In genomic region chr22:32967285-32968101, GRCh38 we compare ENCODE assay signal across 24 cellular contexts.
DNase-seq lines count a peak whose midpoint lies in the region; ATAC-seq and TF ChIP-seq lines count a peak whose summit lies in the region.
"Had no signal": no experiment of that assay in that cellular context is flagged by ENCODE, and none has a peak within 500 bp of the region (broad histone marks: within the 10 kb centered on the region; RNA-seq: fewer than 3 reads in every experiment).

No MANE protein-coding gene starts in this region.

- H3K27me3 ChIP-seq in GM23338 (ENCODE audit: insufficient read depth) (no peaks in the 10 kb centered on the region), HAP-1 (ENCODE audit: low read depth) (no peaks in the 10 kb centered on the region)
- H3K27me3 ChIP-seq: MG63, Peyer's patch, transverse colon had no signal

- H3K4me1 ChIP-seq in GM23338 (ENCODE audit: insufficient read depth): peaks cover 8% of the 10 kb centered on the region; the same call in 1 of the 2 replicates
- H3K4me1 ChIP-seq in HAP-1: no peaks in the 10 kb centered on the region
- H3K4me1 ChIP-seq: SJSA1 had no signal

- H2AFZ ChIP-seq in GM23338: no peak overlapping the region

- peak; percentile 39 for DNase-seq in HuH-7.5 (ENCODE audit: low spot score)
- peak; percentile 8 for DNase-seq in astrocyte of the hippocampus (ENCODE audit: low read depth, low spot score)
- peak; percentile 68 for DNase-seq in left lobe of liver (ENCODE audit: low spot score)
- no peak for DNase-seq in sciatic nerve (ENCODE audit: low spot score)
- no peak for DNase-seq in GM23338 (ENCODE audit: low spot score)
- DNase-seq in HAP-1 (ENCODE audit: low spot score in 2 of 2): no peak
- DNase-seq in D341Med (ENCODE audit: low spot score): no peak
- no peak for DNase-seq in inferior parietal cortex (ENCODE audit: extremely low spot score)
- DNase-seq: activated CD4-positive, alpha-beta T cell treated with anti-CD3 and anti-CD28 coated beads for 1 hour; activated naive CD4-positive, alpha-beta T cell; activated T-cell treated with anti-CD3 and anti-CD28 coated beads, Interleukin-2, amount 50 U/mL, for 48 hours; central memory CD4-positive, alpha-beta T cell; dermis blood vessel endothelial cell; KBM-7; left colon; MG63; mucosa of descending colon; NCI-H1417 treated with DMSO at 0.1 percent for 48 hours; NCI-H2107; NCI-H446 treated with DMSO at 0.1 percent for 48 hours; Peyer's patch; T-cell; transverse colon had no signal

- H3K4me3 Mint-ChIP-seq in GM23338: no peak overlapping the region
- H3K4me3 Mint-ChIP-seq: T-cell had no signal

- ATAC-seq in left lobe of liver (peak; percentile 91), sciatic nerve (peak; percentile 49), GM23338 (no peak)
- ATAC-seq: left colon, mucosa of descending colon, T-cell had no signal

- no peak overlapping the region for H3K27ac ChIP-seq in GM23338 (ENCODE audit: low read depth)
- H3K27ac ChIP-seq: SJSA1, transverse colon had no signal

- no peaks in the 10 kb centered on the region for H3K9me3 Mint-ChIP-seq in GM23338
- H3K9me3 Mint-ChIP-seq: T-cell had no signal

- no peaks in the 10 kb centered on the region for H3K9me2 ChIP-seq in GM23338 (ENCODE audit: insufficient read depth)

- H3K36me3 ChIP-seq in GM23338 (ENCODE audit: insufficient read depth) (no peaks in the 10 kb centered on the region), HAP-1 (replicated peaks) (no peaks in the 10 kb centered on the region)
- H3K36me3 ChIP-seq: MG63, Peyer's patch, SJSA1, transverse colon had no signal

- no peak overlapping the region for H3K27ac Mint-ChIP-seq in GM23338
- H3K27ac Mint-ChIP-seq: T-cell had no signal

- H3K4me2 ChIP-seq in GM23338: no peak overlapping the region

- no peaks in the 10 kb centered on the region for H3F3A ChIP-seq in GM23338 (replicated peaks; ENCODE audit: low read depth)

- TF ChIP-seq CTCF in GM23338 (conservative IDR thresholded peaks at IDR 0.05; ENCODE audit: low read depth in 2 of 2): no peak

- intact Hi-C loops in sciatic nerve (cut with DNase I): no loop called here

- no peaks in the 10 kb centered on the region for H3K27me3 Mint-ChIP-seq in GM23338 (ENCODE audit: insufficient read depth, low read depth, poor library complexity)

- H3K79me2 ChIP-seq in GM23338 (replicated peaks; ENCODE audit: insufficient read depth): no peaks in the 10 kb centered on the region

- in situ Hi-C loops in HAP-1 (cut with MboI; ENCODE audit: low sequenced_read_pairs): no loop called here

- H3K9me3 ChIP-seq in HAP-1: no peaks in the 10 kb centered on the region
- H3K9me3 ChIP-seq: MG63, mucosa of descending colon, Peyer's patch, transverse colon had no signal

- no peak overlapping the region for H3K4me3 ChIP-seq in GM23338
- H3K4me3 ChIP-seq in HAP-1: no peak overlapping the region
- H3K4me3 ChIP-seq: MG63, mucosa of descending colon, Peyer's patch, SJSA1, transverse colon had no signal

- H3K4me1 Mint-ChIP-seq in GM23338: peaks cover 7% of the 10 kb centered on the region; the same call in 2 of the 3 replicates
- H3K4me1 Mint-ChIP-seq: T-cell had no signal

- H3K36me3 Mint-ChIP-seq in GM23338 (ENCODE audit: low read depth): peaks cover 19% of the 10 kb centered on the region
- H3K36me3 Mint-ChIP-seq: T-cell had no signal

- H4K20me1 ChIP-seq in GM23338 (replicated peaks; ENCODE audit: insufficient read depth): no peaks in the 10 kb centered on the region; the same call in 1 of the 2 replicates

TF ChIP-seq in GM23338, 12 proteins besides CTCF, POLR2A, EP300 and RAD21 (continues in another document):
- TF ChIP-seq CREB1 (CRISPR knock-in tag; IDR thresholded peaks at IDR 0.05; ENCODE audit: low read depth) (no peak), NANOG (IDR thresholded peaks at IDR 0.05; ENCODE audit: borderline replicate concordance) (no peak), ZNF114 (CRISPR knock-in tag; IDR thresholded peaks at IDR 0.05) (no peak), STAT1 (IDR thresholded peaks at IDR 0.05; ENCODE audit: unreplicated experiment) (no peak), ZNF331 (CRISPR knock-in tag; IDR thresholded peaks at IDR 0.05; ENCODE audit: low read depth) (no peak), ZNF462 (CRISPR knock-in tag; IDR thresholded peaks at IDR 0.05) (no peak), REST (IDR thresholded peaks at IDR 0.05; ENCODE audit: unreplicated experiment) (no peak), EZH2 (IDR thresholded peaks at IDR 0.05; ENCODE audit: low read depth, unreplicated experiment) (no peak)

Comparison
In these comparisons a context has a peak if more than half of its experiments do, and no peak if none do; other contexts are left out.
1. DNase-seq: peak in HuH-7.5 (single experiment), astrocyte of the hippocampus (single experiment) and left lobe of liver (single experiment); none in sciatic nerve (single experiment), GM23338 (single experiment), HAP-1 (0 of 2), D341Med (single experiment) and inferior parietal cortex (single experiment).